In the genomic region with DNA sequence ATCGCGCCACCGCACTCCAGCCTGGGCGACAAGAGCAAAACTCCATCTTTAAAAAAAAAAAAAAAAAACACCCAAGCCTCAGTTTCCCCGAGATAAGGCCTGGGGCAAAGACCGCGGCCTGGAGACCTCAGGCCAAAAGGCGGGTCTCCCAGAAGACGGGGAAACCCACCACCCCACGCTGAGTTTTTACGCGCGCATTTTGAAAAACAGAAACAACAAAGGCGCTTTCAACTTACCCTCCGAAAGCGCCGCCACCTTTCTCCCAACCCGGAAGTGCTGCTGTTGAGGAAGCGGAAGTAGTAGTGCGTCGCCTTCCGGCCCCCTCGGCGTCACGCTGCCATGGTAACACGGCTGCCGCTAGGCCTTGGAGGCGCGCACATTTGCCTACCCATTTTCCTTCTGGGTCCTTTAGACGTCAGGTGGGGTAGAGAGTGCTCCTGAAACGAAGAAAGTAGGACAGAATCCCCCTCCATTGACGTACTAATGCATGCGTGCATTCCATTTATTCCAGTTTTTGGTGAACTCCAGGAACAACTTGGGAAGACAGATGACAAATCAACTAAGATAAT, we compare ENCODE assay signal across 8 cellular contexts. TPM values are rescaled to one million over a fixed set of nuclear protein-coding genes. Genes with fewer than 3 reads are reported as not detected.
DNase-seq lines count a peak whose midpoint lies in the region; ATAC-seq and TF ChIP-seq lines count a peak whose summit lies in the region.

A gene with protein sequence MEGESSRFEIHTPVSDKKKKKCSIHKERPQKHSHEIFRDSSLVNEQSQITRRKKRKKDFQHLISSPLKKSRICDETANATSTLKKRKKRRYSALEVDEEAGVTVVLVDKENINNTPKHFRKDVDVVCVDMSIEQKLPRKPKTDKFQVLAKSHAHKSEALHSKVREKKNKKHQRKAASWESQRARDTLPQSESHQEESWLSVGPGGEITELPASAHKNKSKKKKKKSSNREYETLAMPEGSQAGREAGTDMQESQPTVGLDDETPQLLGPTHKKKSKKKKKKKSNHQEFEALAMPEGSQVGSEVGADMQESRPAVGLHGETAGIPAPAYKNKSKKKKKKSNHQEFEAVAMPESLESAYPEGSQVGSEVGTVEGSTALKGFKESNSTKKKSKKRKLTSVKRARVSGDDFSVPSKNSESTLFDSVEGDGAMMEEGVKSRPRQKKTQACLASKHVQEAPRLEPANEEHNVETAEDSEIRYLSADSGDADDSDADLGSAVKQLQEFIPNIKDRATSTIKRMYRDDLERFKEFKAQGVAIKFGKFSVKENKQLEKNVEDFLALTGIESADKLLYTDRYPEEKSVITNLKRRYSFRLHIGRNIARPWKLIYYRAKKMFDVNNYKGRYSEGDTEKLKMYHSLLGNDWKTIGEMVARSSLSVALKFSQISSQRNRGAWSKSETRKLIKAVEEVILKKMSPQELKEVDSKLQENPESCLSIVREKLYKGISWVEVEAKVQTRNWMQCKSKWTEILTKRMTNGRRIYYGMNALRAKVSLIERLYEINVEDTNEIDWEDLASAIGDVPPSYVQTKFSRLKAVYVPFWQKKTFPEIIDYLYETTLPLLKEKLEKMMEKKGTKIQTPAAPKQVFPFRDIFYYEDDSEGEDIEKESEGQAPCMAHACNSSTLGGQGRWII (minus strand): TSS at position 287 of the 569 bp plus-strand sequence. CDS start 4,019 bp downstream, outside the sequence.

- peaks cover 27% of the 10 kb centered on the region for H3K36me3 Mint-ChIP-seq in activated T-helper 1 cell treated with anti-CD3 and anti-CD28 coated beads, Interleukin-12 subunit alpha, Interleukin-12 subunit beta, Interleukin-2, Interleukin-4 antibody, amounts not matched to agents 30 ng/mL and 10 ng/mL and 1 ng/mL, durations not matched to agents 14 hours and 24 hours and 36 hours (ENCODE audit: low read depth)
- H3K36me3 Mint-ChIP-seq in naive thymus-derived CD8-positive, alpha-beta T cell, result peaks cover 0 to 23% (median 10%) of the 10 kb centered on the region in 3 donors
- peaks cover 22% of the 10 kb centered on the region for H3K36me3 Mint-ChIP-seq in stimulated activated memory B cell treated with anti-CD40 and anti-IgM and Interleukin-4, amounts not matched to agents 10 μg/mL and 1 μg/mL and 100 μg/mL, for 72 hours

- peaks cover 52% of the 10 kb centered on the region for H3K4me1 Mint-ChIP-seq in activated T-helper 1 cell treated with anti-CD3 and anti-CD28 coated beads, Interleukin-12 subunit alpha, Interleukin-12 subunit beta, Interleukin-2, Interleukin-4 antibody, amounts not matched to agents 30 ng/mL and 10 ng/mL and 1 ng/mL, durations not matched to agents 14 hours and 24 hours and 36 hours (ENCODE audit: low read depth)
- peaks cover 36 to 65% (median 64%) of the 10 kb centered on the region in 4 donors for H3K4me1 Mint-ChIP-seq in naive thymus-derived CD8-positive, alpha-beta T cell
- peaks cover 64% of the 10 kb centered on the region for H3K4me1 Mint-ChIP-seq in stimulated activated memory B cell treated with anti-CD40 and anti-IgM and Interleukin-4, amounts not matched to agents 10 μg/mL and 1 μg/mL and 100 μg/mL, for 72 hours

- DNase-seq in DMS79 treated with DMSO at 0.1 percent for 48 hours (lab: John Stamatoyannopoulos, UW), result peak; percentile 89
- DNase-seq in H4 (ENCODE audit: low spot score), result peak; percentile 92
- DNase-seq in LoVo (ENCODE audit: low spot score), result peak; percentile 89
- peak; percentile 99 for DNase-seq in RPMI8226
- DNase-seq in activated T-helper 1 cell treated with anti-CD3 and anti-CD28 coated beads, Interleukin-12 subunit alpha, Interleukin-12 subunit beta, Interleukin-2, Interleukin-4 antibody, amounts not matched to agents 30 ng/mL and 10 ng/mL and 1 ng/mL, durations not matched to agents 14 hours and 24 hours and 36 hours (ENCODE audit: low spot score), result peak; percentile 91
- peak; percentile 88 for DNase-seq in fibroblast of mammary gland (ENCODE audit: low read depth)
- DNase-seq in naive thymus-derived CD8-positive, alpha-beta T cell, result peak; percentile 85 to 98 (median 94)

- H3K4me3 ChIP-seq in fibroblast of mammary gland (ENCODE audit: control insufficient read depth, low read depth, low read length), result peak within 1 kb of the TSS; percentile 84

- intact Hi-C loops in activated T-helper 1 cell treated with anti-CD3 and anti-CD28 coated beads, Interleukin-12 subunit alpha, Interleukin-12 subunit beta, Interleukin-2, Interleukin-4 antibody, amounts not matched to agents 30 ng/mL and 10 ng/mL and 1 ng/mL, durations not matched to agents 14 hours and 24 hours and 36 hours (cut with micrococcal nuclease), result loop anchor here (1.0 to 10.0 kb wide), 4 partner anchors 55 to 1756 kb away; a partner anchor contains a TSS

- H3K4me3 Mint-ChIP-seq in activated T-helper 1 cell treated with anti-CD3 and anti-CD28 coated beads, Interleukin-12 subunit alpha, Interleukin-12 subunit beta, Interleukin-2, Interleukin-4 antibody, amounts not matched to agents 30 ng/mL and 10 ng/mL and 1 ng/mL, durations not matched to agents 14 hours and 24 hours and 36 hours, result peak within 1 kb of the TSS; percentile 87
- H3K4me3 Mint-ChIP-seq in naive thymus-derived CD8-positive, alpha-beta T cell, result peak within 1 kb of the TSS; percentile 67 to 96 (median 95)
- peak within 1 kb of the TSS; percentile 78 for H3K4me3 Mint-ChIP-seq in stimulated activated memory B cell treated with anti-CD40 and anti-IgM and Interleukin-4, amounts not matched to agents 10 μg/mL and 1 μg/mL and 100 μg/mL, for 72 hours

- ATAC-seq in naive thymus-derived CD8-positive, alpha-beta T cell, result peak; percentile 71 to 86
- ATAC-seq in stimulated activated memory B cell treated with anti-CD40 and anti-IgM and Interleukin-4, amounts not matched to agents 10 μg/mL and 1 μg/mL and 100 μg/mL, for 72 hours, result peak; percentile 97

- POLR2A ChIA-PET in naive thymus-derived CD8-positive, alpha-beta T cell (lab: Charles Lee), result interaction anchor here (0.7 kb wide), 3 partner anchors 538 to 1229 kb away, joined by 4 to 5 read pairs (median 4); a partner anchor contains a TSS

- H3K27ac Mint-ChIP-seq in activated T-helper 1 cell treated with anti-CD3 and anti-CD28 coated beads, Interleukin-12 subunit alpha, Interleukin-12 subunit beta, Interleukin-2, Interleukin-4 antibody, amounts not matched to agents 30 ng/mL and 10 ng/mL and 1 ng/mL, durations not matched to agents 14 hours and 24 hours and 36 hours, result peak within 1 kb of the TSS; percentile 91
- H3K27ac Mint-ChIP-seq in naive thymus-derived CD8-positive, alpha-beta T cell, result peak within 1 kb of the TSS; percentile 88 to 98 (median 93)
- peak within 1 kb of the TSS; percentile 84 for H3K27ac Mint-ChIP-seq in stimulated activated memory B cell treated with anti-CD40 and anti-IgM and Interleukin-4, amounts not matched to agents 10 μg/mL and 1 μg/mL and 100 μg/mL, for 72 hours

- TF ChIP-seq CTCF in fibroblast of mammary gland (conservative IDR thresholded peaks at IDR 0.05; ENCODE audit: control insufficient read depth, insufficient read depth, low read depth, low read length), result no peak

- peaks cover 16% of the 10 kb centered on the region for H3K27me3 Mint-ChIP-seq in activated T-helper 1 cell treated with anti-CD3 and anti-CD28 coated beads, Interleukin-12 subunit alpha, Interleukin-12 subunit beta, Interleukin-2, Interleukin-4 antibody, amounts not matched to agents 30 ng/mL and 10 ng/mL and 1 ng/mL, durations not matched to agents 14 hours and 24 hours and 36 hours (ENCODE audit: insufficient read depth)
- peaks cover 5 to 11% (median 10%) of the 10 kb centered on the region in 5 donors for H3K27me3 Mint-ChIP-seq in naive thymus-derived CD8-positive, alpha-beta T cell
- H3K27me3 Mint-ChIP-seq in stimulated activated memory B cell treated with anti-CD40 and anti-IgM and Interleukin-4, amounts not matched to agents 10 μg/mL and 1 μg/mL and 100 μg/mL, for 72 hours, result no peaks in the 10 kb centered on the region

- no peaks in the 10 kb centered on the region for H3K9me3 Mint-ChIP-seq in activated T-helper 1 cell treated with anti-CD3 and anti-CD28 coated beads, Interleukin-12 subunit alpha, Interleukin-12 subunit beta, Interleukin-2, Interleukin-4 antibody, amounts not matched to agents 30 ng/mL and 10 ng/mL and 1 ng/mL, durations not matched to agents 14 hours and 24 hours and 36 hours
- H3K9me3 Mint-ChIP-seq in naive thymus-derived CD8-positive, alpha-beta T cell, result no peaks in the 10 kb centered on the region
- no peaks in the 10 kb centered on the region for H3K9me3 Mint-ChIP-seq in stimulated activated memory B cell treated with anti-CD40 and anti-IgM and Interleukin-4, amounts not matched to agents 10 μg/mL and 1 μg/mL and 100 μg/mL, for 72 hours

RNA-seq across cellular contexts. Expression of the gene that starts here (rescaled TPM):
- total RNA-seq in H4 (2014; rRNA removed; shearing (Covaris generic)), result 13.9 and 24.6 TPM in 2 replicates
- total RNA-seq in activated T-helper 1 cell treated with anti-CD3 and anti-CD28 coated beads, Interleukin-12 subunit alpha, Interleukin-12 subunit beta, Interleukin-2, Interleukin-4 antibody, amounts not matched to agents 30 ng/mL and 10 ng/mL and 1 ng/mL, durations not matched to agents 14 hours and 24 hours and 36 hours, result 33.1 and 33.3 TPM in 2 replicates
- 10 to 100 TPM; 20.9 to 22.8 TPM for total RNA-seq in naive thymus-derived CD8-positive, alpha-beta T cell
- polyA plus RNA-seq in naive thymus-derived CD8-positive, alpha-beta T cell, result 1 to 10 TPM; 5.7 to 7.1 (median 5.9) TPM

Comparison
In these comparisons a context has a peak if more than half of its experiments do, and no peak if none do; other contexts are left out.
1. Peak in every context shown above with its lines: DNase-seq, ATAC-seq and H3K4me3 ChIP-seq.